In genomic region chrX:53421125-53421524, GRCh38 we compare ENCODE assay signal across 8 cellular contexts. TPM values are rescaled to one million over a fixed set of nuclear protein-coding genes. Genes with fewer than 3 reads are reported as not detected.
DNase-seq lines count a peak whose midpoint lies in the region; ATAC-seq and TF ChIP-seq lines count a peak whose summit lies in the region.

No MANE protein-coding gene starts in this region.

- H3K27me3 ChIP-seq in PC-3 (ENCODE audit: low read length): no peaks in the 10 kb centered on the region

- H3K4me1 ChIP-seq in PC-3 (ENCODE audit: insufficient read depth, low read length): peaks cover 7% of the 10 kb centered on the region

- H3K36me3 ChIP-seq in PC-3 (ENCODE audit: low read depth, low read length): 0 out of 2 replicates have a peak, but pooled peaks cover 2% of the 10 kb centered on the region

- H3K4me1 Mint-ChIP-seq in progenitor cell of endocrine pancreas (ENCODE audit: low read depth): peaks cover 15% of the 10 kb centered on the region

- peak overlapping the region; percentile 94 for H3K4me3 Mint-ChIP-seq in progenitor cell of endocrine pancreas (ENCODE audit: low read depth)

- POLR2A ChIA-PET in PC-3 (lab: Charles Lee; ENCODE audit: unreplicated experiment): no interaction called here

- peaks cover 15% of the 10 kb centered on the region for H3K9me3 Mint-ChIP-seq in progenitor cell of endocrine pancreas (ENCODE audit: low read depth)

- H3K27ac Mint-ChIP-seq in progenitor cell of endocrine pancreas: peak overlapping the region; percentile 97

- ATAC-seq in PC-3 (no peak), HG02763 (IDR thresholded peaks at IDR 0.05; ENCODE audit: unreplicated experiment) (no peak), GM18517 (IDR thresholded peaks at IDR 0.05; ENCODE audit: unreplicated experiment) (no peak), HG02973 (IDR thresholded peaks at IDR 0.05; ENCODE audit: unreplicated experiment) (no peak)

- H3K9ac ChIP-seq in PC-3 (ENCODE audit: low read length): peak overlapping the region; percentile 100

- H3K9me3 ChIP-seq in PC-3 (ENCODE audit: low read length): no peaks in the 10 kb centered on the region

- CTCF ChIA-PET in PC-3 (lab: Charles Lee): no interaction called here

- no peaks in the 10 kb centered on the region for H3K9me2 ChIP-seq in PC-3 (replicated peaks; ENCODE audit: low read length)

- BruUV-seq in PC-3 (replicated peaks; lab: Mats Ljungman, UMichigan): no TSS peak

- no peaks in the 10 kb centered on the region for H3F3A ChIP-seq in PC-3 (ENCODE audit: low read length, unreplicated experiment)

- peak overlapping the region; percentile 98 for H3K4me2 ChIP-seq in PC-3 (ENCODE audit: low read length)

- H3K27me3 Mint-ChIP-seq in progenitor cell of endocrine pancreas: no peaks in the 10 kb centered on the region

- H2AFZ ChIP-seq in PC-3 (ENCODE audit: low read length): no peak overlapping the region

- DNase-seq in GM12865 (ENCODE audit: low read depth): no peak
- no peak for DNase-seq in PC-3
- DNase-seq in epithelial cell of proximal tubule (ENCODE audit: low read depth): no peak
- DNase-seq in progenitor cell of endocrine pancreas (ENCODE audit: low spot score, unreplicated experiment): no peak
- DNase-seq in SK-N-DZ (ENCODE audit: low spot score): no peak

- TF ChIP-seq CTCF in GM12865 (IDR thresholded peaks at IDR 0.05; ENCODE audit: insufficient read depth, low read depth, low read length, missing control alignments): no peak
- TF ChIP-seq CTCF in PC-3 (conservative IDR thresholded peaks at IDR 0.05; ENCODE audit: low read depth, low read length): no peak
- no peak for TF ChIP-seq CTCF in epithelial cell of proximal tubule (conservative IDR thresholded peaks at IDR 0.05; ENCODE audit: low read depth, low read length)
- TF ChIP-seq CTCF in progenitor cell of endocrine pancreas (IDR thresholded peaks at IDR 0.05; ENCODE audit: unreplicated experiment): no peak

- H3K4me3 ChIP-seq in GM12865 (ENCODE audit: low read depth, low read length): peak overlapping the region; percentile 70
- H3K4me3 ChIP-seq in PC-3 (ENCODE audit: low read length): peak overlapping the region; percentile 92
- peak overlapping the region; percentile 76 for H3K4me3 ChIP-seq in epithelial cell of proximal tubule (ENCODE audit: low read depth, low read length)

- H4K20me1 ChIP-seq in PC-3 (ENCODE audit: low read length): peaks cover 35% of the 10 kb centered on the region

- intact Hi-C loops in PC-3 (cut with micrococcal nuclease): no loop called here

- H3K79me2 ChIP-seq in PC-3 (ENCODE audit: low read length): peaks cover 60% of the 10 kb centered on the region

- H3K36me3 Mint-ChIP-seq in progenitor cell of endocrine pancreas (ENCODE audit: insufficient read depth): peaks cover 7% of the 10 kb centered on the region

- no peak overlapping the region for H3K27ac ChIP-seq in PC-3 (ENCODE audit: low read length)

RNA-seq across cellular contexts. Expression of gene SMC1A, which starts 1.3 kb away (rescaled TPM):
- total RNA-seq in PC-3 (2014; rRNA removed) (47.6 and 48.1 TPM in 2 replicates), epithelial cell of proximal tubule (40.0 and 45.1 TPM in 2 replicates), progenitor cell of endocrine pancreas (72.5 and 75.5 TPM in 2 replicates)
- polyA plus RNA-seq in SK-N-DZ (2014; cell fraction: cytosol; rRNA removed): 44.9 and 46.5 TPM in 2 replicates
- polyA plus RNA-seq in SK-N-DZ (2014; cell fraction: nucleus; rRNA removed): 35.5 and 56.8 TPM in 2 replicates

RNA-seq across cellular contexts. Expression of gene RIBC1, which starts 1.5 kb away (rescaled TPM):
- total RNA-seq in PC-3 (2014; rRNA removed) (0.29 and 1.6 TPM in 2 replicates), epithelial cell of proximal tubule (0.07 and 0.92 TPM in 2 replicates), progenitor cell of endocrine pancreas (3.2 and 3.4 TPM in 2 replicates)
- 1.5 and 1.7 TPM in 2 replicates for polyA plus RNA-seq in SK-N-DZ (2014; cell fraction: cytosol; rRNA removed)
- 1.6 TPM in 2 replicates for polyA plus RNA-seq in SK-N-DZ (2014; cell fraction: nucleus; rRNA removed)

RNA-seq across cellular contexts. Expression of gene HSD17B10, which starts 13.0 kb away (rescaled TPM):
- 181 and 191 TPM in 2 replicates for total RNA-seq in PC-3 (2014; rRNA removed)
- 99.2 and 102 TPM in 2 replicates for total RNA-seq in epithelial cell of proximal tubule
- total RNA-seq in progenitor cell of endocrine pancreas: 86.8 and 92.3 TPM in 2 replicates
- 183 and 254 TPM in 2 replicates for polyA plus RNA-seq in SK-N-DZ (2014; cell fraction: cytosol; rRNA removed)
- 96.7 and 126 TPM in 2 replicates for polyA plus RNA-seq in SK-N-DZ (2014; cell fraction: nucleus; rRNA removed)
